14 cellular contexts compared by ENCODE assay signal in genomic region chr4:61335364-61335763, GRCh38.
DNase-seq lines count a peak whose midpoint lies in the region; ATAC-seq and TF ChIP-seq lines count a peak whose summit lies in the region.
"Had no signal": no experiment of that assay in that cellular context is flagged by ENCODE, and none has a peak within 500 bp of the region (broad histone marks: within the 10 kb centered on the region; RNA-seq: fewer than 3 reads in every experiment).

No MANE protein-coding gene starts in this region.

- H3K36me3 ChIP-seq in lower lobe of right lung: no peaks in the 10 kb centered on the region
- H3K36me3 ChIP-seq: BLaER1, HAP-1 had no signal

- no peaks in the 10 kb centered on the region for H3K27me3 Mint-ChIP-seq in WTC11 (ENCODE audit: low read depth)
- H3K27me3 Mint-ChIP-seq in mesothelial cell of epicardium (ENCODE audit: low read depth): no peaks in the 10 kb centered on the region
- H3K27me3 Mint-ChIP-seq: CD4-positive, alpha-beta memory T cell had no signal

- no peak overlapping the region for H3K4me3 Mint-ChIP-seq in WTC11
- H3K4me3 Mint-ChIP-seq in mesothelial cell of epicardium: no peak overlapping the region
- H3K4me3 Mint-ChIP-seq: CD14-positive monocyte; CD4-positive, alpha-beta memory T cell had no signal

- H3K4me3 ChIP-seq in lower lobe of right lung: no peak overlapping the region
- H3K4me3 ChIP-seq in coronary artery: no peak overlapping the region
- H3K4me3 ChIP-seq: BLaER1, GM12878, HAP-1 had no signal

- DNase-seq in NCI-H146 treated with DMSO at 0.1 percent for 48 hours (lab: John Stamatoyannopoulos, UW; ENCODE audit: unreplicated experiment): peak; percentile 15
- no peak for DNase-seq in NCI-H146 (lab: John Stamatoyannopoulos, UW)
- no peak for DNase-seq in WTC11 (ENCODE audit: low spot score)
- no peak for DNase-seq in mesothelial cell of epicardium (ENCODE audit: low spot score in 2 of 2, unreplicated experiment in 2 of 2)
- DNase-seq in lower lobe of right lung: no peak
- DNase-seq in medulla oblongata (ENCODE audit: extremely low spot score): no peak
- no peak for DNase-seq in coronary artery (ENCODE audit: low spot score)
- DNase-seq: 8988T; CD4-positive, alpha-beta memory T cell; DMS79 treated with DMSO at 0.1 percent for 48 hours had no signal

- peaks cover 7% of the 10 kb centered on the region for H3K9me3 Mint-ChIP-seq in WTC11
- H3K9me3 Mint-ChIP-seq in mesothelial cell of epicardium: peaks cover 6% of the 10 kb centered on the region

- no peak for ATAC-seq in WTC11
- no peak for ATAC-seq in lower lobe of right lung
- ATAC-seq: GM12878 had no signal

- TF ChIP-seq CTCF in WTC11 (IDR thresholded peaks at IDR 0.05): no peak
- TF ChIP-seq CTCF in mesothelial cell of epicardium (IDR thresholded peaks at IDR 0.05; ENCODE audit: unreplicated experiment): no peak
- no peak for TF ChIP-seq CTCF in lower lobe of right lung (IDR thresholded peaks at IDR 0.05)
- TF ChIP-seq CTCF in coronary artery (IDR thresholded peaks at IDR 0.05): no peak

- H3K27ac ChIP-seq in lower lobe of right lung (no peak overlapping the region), coronary artery (no peak overlapping the region)
- H3K27ac ChIP-seq: BLaER1 had no signal

- H3K36me3 Mint-ChIP-seq in WTC11 (peaks cover 6% of the 10 kb centered on the region), mesothelial cell of epicardium (peaks cover 6% of the 10 kb centered on the region)
- H3K36me3 Mint-ChIP-seq: CD14-positive monocyte; CD4-positive, alpha-beta memory T cell had no signal

- intact Hi-C loops in lower lobe of right lung (cut with DNase I): no loop called here

- POLR2A ChIA-PET in WTC11 (lab: Charles Lee): no interaction called here

- CTCF ChIA-PET in WTC11 (lab: Charles Lee): no interaction called here

- H3K27ac Mint-ChIP-seq in WTC11 (peak overlapping the region; percentile 71; the same call in 1 of the 2 replicates), mesothelial cell of epicardium (peak overlapping the region; percentile 66)
- H3K27ac Mint-ChIP-seq: CD14-positive monocyte; CD4-positive, alpha-beta memory T cell had no signal

- no peaks in the 10 kb centered on the region for H3K4me1 ChIP-seq in lower lobe of right lung
- H3K4me1 ChIP-seq: BLaER1, HAP-1 had no signal

- H3K4me1 Mint-ChIP-seq in WTC11: peaks cover 42% of the 10 kb centered on the region
- H3K4me1 Mint-ChIP-seq in mesothelial cell of epicardium: peaks cover 43% of the 10 kb centered on the region
- H3K4me1 Mint-ChIP-seq: CD14-positive monocyte; CD4-positive, alpha-beta memory T cell had no signal

- H3K27me3 ChIP-seq in lower lobe of right lung (ENCODE audit: low read depth): no peaks in the 10 kb centered on the region
- H3K27me3 ChIP-seq: BLaER1 had no signal

- no peaks in the 10 kb centered on the region for H3K9me3 ChIP-seq in lower lobe of right lung
- H3K9me3 ChIP-seq: BLaER1, HAP-1 had no signal

TF ChIP-seq in WTC11, 78 proteins besides CTCF, POLR2A, EP300 and RAD21 (continues in another document):
- TF ChIP-seq AR (CRISPR knock-in tag; IDR thresholded peaks at IDR 0.05) (no peak), SMAD4 (CRISPR knock-in tag; IDR thresholded peaks at IDR 0.05) (no peak), E2F4 (CRISPR knock-in tag; IDR thresholded peaks at IDR 0.05; ENCODE audit: borderline replicate concordance, low read depth) (no peak), MLX (CRISPR knock-in tag; IDR thresholded peaks at IDR 0.05) (no peak), RELA (CRISPR knock-in tag; IDR thresholded peaks at IDR 0.05; ENCODE audit: borderline replicate concordance) (no peak), ZNF671 (CRISPR knock-in tag; IDR thresholded peaks at IDR 0.05) (no peak), ZNF219 (CRISPR knock-in tag; IDR thresholded peaks at IDR 0.05; ENCODE audit: borderline replicate concordance) (no peak), PRRX2 (CRISPR knock-in tag; IDR thresholded peaks at IDR 0.05) (no peak), NFATC4 (CRISPR knock-in tag; IDR thresholded peaks at IDR 0.05) (no peak), MYBL2 (CRISPR knock-in tag; IDR thresholded peaks at IDR 0.05) (no peak), ZNF532 (CRISPR knock-in tag; IDR thresholded peaks at IDR 0.05; ENCODE audit: borderline replicate concordance) (no peak), ZNF416 (CRISPR knock-in tag; IDR thresholded peaks at IDR 0.05) (no peak)
